Comparison of ENCODE assay signal across 11 cellular contexts in the genomic region with DNA sequence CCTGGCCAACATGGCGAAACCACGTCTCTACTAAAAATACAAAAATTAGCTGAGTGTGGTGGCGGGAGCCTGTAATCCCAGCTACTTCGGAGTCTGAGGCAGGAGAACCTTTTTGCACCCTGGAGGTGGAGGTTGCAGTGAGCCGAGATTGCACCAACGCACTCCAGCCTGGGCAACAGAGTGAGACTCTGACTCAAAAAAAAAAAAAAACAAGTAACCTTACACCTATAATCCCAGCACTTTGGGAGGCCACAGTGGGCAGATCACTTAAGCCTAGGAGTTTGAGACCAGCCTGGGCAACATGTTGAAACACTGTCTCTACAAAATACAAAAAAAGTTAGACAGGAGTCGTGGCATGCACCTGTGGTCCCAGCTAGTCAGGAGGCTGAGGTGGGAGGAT. TPM values are rescaled to one million over a fixed set of nuclear protein-coding genes. Genes with fewer than 3 reads are reported as not detected.
DNase-seq lines count a peak whose midpoint lies in the region; ATAC-seq and TF ChIP-seq lines count a peak whose summit lies in the region.
"Not testable (repeated sequence)": the region's sequence is repeated elsewhere in the genome, so short reads cannot be mapped to it uniquely, and the experiment has no call there.
"Had no signal": no experiment of that assay in that cellular context is flagged by ENCODE, and none has a peak within 500 bp of the region (broad histone marks: within the 10 kb centered on the region; RNA-seq: fewer than 3 reads in every experiment).

No MANE protein-coding gene starts in this region.

- not testable (repeated sequence) for H3K56ac ChIP-seq in IMR-90 (ENCODE audit: extremely low read depth, insufficient read depth, low read length)

- not testable (repeated sequence) for H3K18ac ChIP-seq in IMR-90 (ENCODE audit: low read depth, low read length)

- H4K5ac ChIP-seq in IMR-90 (ENCODE audit: low read depth, low read length), result not testable (repeated sequence)

- TF ChIP-seq RAD21 in IMR-90 (IDR thresholded peaks at IDR 0.05; ENCODE audit: low read length), result not testable (repeated sequence)

- not testable (repeated sequence) for H4K91ac ChIP-seq in IMR-90 (ENCODE audit: insufficient read depth, low read depth, low read length)

- TF ChIP-seq EP300 in transverse colon (IDR thresholded peaks at IDR 0.05; ENCODE audit: low read depth), result not testable (repeated sequence)

- H3K27ac ChIP-seq in CD4-positive, alpha-beta T cell (ENCODE audit: low read depth, low read length); HEK293 (ENCODE audit: extremely low read depth, low read depth, low read length); IMR-90 (ENCODE audit: insufficient read depth, low read length): not testable (repeated sequence)
- peak overlapping the region; percentile 89 to 95 (median 92) for H3K27ac ChIP-seq in transverse colon

- 0 out of 2 replicates have a peak overlapping the region, but pooled peaks have one; percentile 0 for H2AK5ac ChIP-seq in IMR-90 (ENCODE audit: low read depth, low read length)

- not testable (repeated sequence) for H3K9me3 Mint-ChIP-seq in CD4-positive, alpha-beta T cell

- not testable (repeated sequence) for H3K27ac Mint-ChIP-seq in CD4-positive, alpha-beta T cell

- H3K27me3 ChIP-seq in CD4-positive, alpha-beta T cell (ENCODE audit: control insufficient read depth, insufficient read depth, low read length); IMR-90 (ENCODE audit: control insufficient read depth, insufficient read depth, low read length); transverse colon: not testable (repeated sequence)

- TF ChIP-seq CTCF in CD4-positive, alpha-beta T cell (IDR thresholded peaks at IDR 0.05); HEK293 (tag by site-specific recombination; IDR thresholded peaks at IDR 0.05); IMR-90 (conservative IDR thresholded peaks at IDR 0.05; ENCODE audit: low read depth, low read length); transverse colon (IDR thresholded peaks at IDR 0.05): not testable (repeated sequence)

- H3K23ac ChIP-seq in IMR-90 (ENCODE audit: low read depth, low read length), result not testable (repeated sequence)

- H3K9ac ChIP-seq in IMR-90 (ENCODE audit: low read depth, low read length), result not testable (repeated sequence)

- not testable (repeated sequence) for H2BK20ac ChIP-seq in IMR-90 (ENCODE audit: low read depth, low read length)

- in situ Hi-C loops in IMR-90 (cut with MboI; ENCODE audit: low sequenced_read_pairs), result not testable (repeated sequence)
- in situ Hi-C loops in transverse colon (cut with MboI; ENCODE audit: low pct_ligation_motif_present in 1 of 4, low pct_unique_long_range_greater_than_20kb in 1 of 4, low sequenced_read_pairs in 3 of 4), result loop anchor here in 1 of 4 donors (5.0 kb wide), 1 partner anchor 69 kb away; no protein-coding TSS in a partner anchor

- TF ChIP-seq POLR2A in IMR-90 (IDR thresholded peaks at IDR 0.05; ENCODE audit: low read depth, low read length); transverse colon (IDR thresholded peaks at IDR 0.05): not testable (repeated sequence)

- POLR2A ChIA-PET in CD4-positive, alpha-beta T cell (lab: Charles Lee); HEK293 (lab: Yijun Ruan, JAX); HEK293T (lab: Yijun Ruan, JAX); IMR-90 (lab: Charles Lee; ENCODE audit: unreplicated experiment): not testable (repeated sequence)

- not testable (repeated sequence) for H2BK5ac ChIP-seq in IMR-90 (ENCODE audit: low read depth, low read length, poor library complexity, severe bottlenecking)

- H3K36me3 Mint-ChIP-seq in CD4-positive, alpha-beta T cell (ENCODE audit: low read depth), result not testable (repeated sequence)

- H2BK120ac ChIP-seq in IMR-90 (ENCODE audit: low read depth, low read length), result not testable (repeated sequence)

- dilution Hi-C loops in IMR-90 (cut with HindIII; ENCODE audit: low sequenced_read_pairs, unreplicated experiment), result not testable (repeated sequence)

- no CpG with 5 or more reads among the region's 7 CpGs for WGBS in IMR-90 (ENCODE audit: extremely low coverage in 2 of 2, insufficient read length in 1 of 2), 2 experiments
- 80 to 86% methylated on average over 2 to 7 of the region's 7 CpGs for WGBS in transverse colon (ENCODE audit: low coverage in 1 of 2), 2 donors

- not testable (repeated sequence) for H3K14ac ChIP-seq in IMR-90 (replicated peaks; ENCODE audit: low read depth, low read length)

- not testable (repeated sequence) for H2AK9ac ChIP-seq in IMR-90 (replicated peaks; ENCODE audit: low read depth, low read length, poor library complexity)

- not testable (repeated sequence) for H3K9me1 ChIP-seq in IMR-90 (ENCODE audit: insufficient read depth, low read length)

- H3K4me3 Mint-ChIP-seq in CD4-positive, alpha-beta T cell, result peak overlapping the region; percentile 15

- H3K4me1 Mint-ChIP-seq in CD4-positive, alpha-beta T cell (ENCODE audit: low read depth), result peaks cover 24% of the 10 kb centered on the region

- not testable (repeated sequence) for H2BK15ac ChIP-seq in IMR-90 (ENCODE audit: low read depth, low read length)

- peaks cover 10 to 29% of the 10 kb centered on the region in 2 experiments; a peak in 3 of 4 replicates for H3K79me1 ChIP-seq in IMR-90 (ENCODE audit: low read depth in 1 of 2, low read length in 2 of 2)

- CTCF ChIA-PET in CD4-positive, alpha-beta T cell (lab: Charles Lee); HEK293T (lab: Yijun Ruan, JAX); IMR-90 (lab: Yijun Ruan, JAX): not testable (repeated sequence)
- CTCF ChIA-PET in HEK293 (lab: Yijun Ruan, JAX), result interaction anchor here (0.6 kb wide), 1 partner anchor 66 kb away, joined by 3 read pairs; no protein-coding TSS in a partner anchor

- H4K20me1 ChIP-seq in IMR-90 (ENCODE audit: insufficient read depth, low read length), result not testable (repeated sequence)

- H4K8ac ChIP-seq in IMR-90 (ENCODE audit: low read depth in 2 of 2, low read length in 2 of 2), result not testable (repeated sequence)

- not testable (repeated sequence) for H3K36me3 ChIP-seq in HEK293 (ENCODE audit: control insufficient read depth in 2 of 2, insufficient read depth in 1 of 2, low read length in 2 of 2); IMR-90 (ENCODE audit: control insufficient read depth, insufficient read depth, low read length); transverse colon

- not testable (repeated sequence) for H3K27me3 Mint-ChIP-seq in CD4-positive, alpha-beta T cell

- H3K9me3 ChIP-seq in CD4-positive, alpha-beta T cell (ENCODE audit: control insufficient read depth, low read length); HEK293 (ENCODE audit: control insufficient read depth, insufficient read depth, low read depth, low read length); IMR-90 (ENCODE audit: control insufficient read depth, insufficient read depth, low read length); transverse colon: not testable (repeated sequence)

- not testable (repeated sequence) for ATAC-seq in CD4-positive, alpha-beta T cell (ENCODE audit: poor library complexity); IMR-90 (ENCODE audit: low read depth)

- H2AFZ ChIP-seq in IMR-90 (replicated peaks; ENCODE audit: low read length, poor library complexity), result not testable (repeated sequence)

- intact Hi-C loops in CD4-positive, alpha-beta T cell (cut with DNase I, micrococcal nuclease); IMR-90 (cut with micrococcal nuclease); posterior vena cava (cut with DNase I); transverse colon (cut with DNase I; ENCODE audit: low total_unique reads): not testable (repeated sequence)

- H3K4me3 ChIP-seq in HEK293 (ENCODE audit: low read depth, low read length); IMR-90 (ENCODE audit: insufficient read depth, low read depth, low read length); transverse colon: not testable (repeated sequence)

- not testable (repeated sequence) for H3K4me2 ChIP-seq in IMR-90 (ENCODE audit: low read depth, low read length)

- DNase-seq in CD4-positive, alpha-beta T cell; HEK293T (ENCODE audit: extremely low spot score); IMR-90; transverse colon: not testable (repeated sequence)
- DNase-seq in posterior vena cava (ENCODE audit: low spot score), result peak; percentile 1

- not testable (repeated sequence) for H3K4ac ChIP-seq in IMR-90 (ENCODE audit: low read depth, low read length)

- not testable (repeated sequence) for H3K4me1 ChIP-seq in HEK293 (ENCODE audit: control insufficient read depth, insufficient read depth, low read length); IMR-90 (ENCODE audit: control insufficient read depth, insufficient read depth, low read length)
- H3K4me1 ChIP-seq in transverse colon, result peaks cover 0 to 33% (median 21%) of the 10 kb centered on the region in 4 donors

- BruUV-seq in IMR-90 (replicated peaks; lab: Mats Ljungman, UMichigan), result not testable (repeated sequence)

RNA-seq across cellular contexts. Expression of a gene that starts 2.6 kb away (rescaled TPM):
- total RNA-seq in CD4-positive, alpha-beta T cell, result 1 to 10 TPM; 2.5 to 3.0 TPM
- total RNA-seq in IMR-90 (2012; rRNA removed) (12.2 and 15.6 TPM in 2 replicates), posterior vena cava (1 to 10 TPM; 6.5 to 9.3 TPM), transverse colon (100 to 1,000 TPM in 2 of 4 donors, 10 to 100 TPM in 2; 29.5 to 144 (median 104) TPM)
- 35.8 and 42.7 TPM in 2 replicates for polyA plus RNA-seq in IMR-90 (2012; rRNA removed)
- 17.0 and 41.6 TPM in 2 replicates for polyA plus RNA-seq in IMR-90 (2012; cell fraction: cytosol; rRNA removed)
- polyA plus RNA-seq in IMR-90 (2012; cell fraction: nucleus; rRNA removed; ENCODE audit: low replicate concordance), result 6.5 and 18.3 TPM in 2 replicates

RNA-seq across cellular contexts. Expression of a gene that starts 34.2 kb away (rescaled TPM):
- 100 to 1,000 TPM; 292 to 310 TPM for total RNA-seq in CD4-positive, alpha-beta T cell
- 62.2 and 77.2 TPM in 2 replicates for total RNA-seq in IMR-90 (2012; rRNA removed)
- polyA plus RNA-seq in IMR-90 (2012; rRNA removed), result 202 and 316 TPM in 2 replicates
- polyA plus RNA-seq in IMR-90 (2012; cell fraction: cytosol; rRNA removed), result 40.8 and 243 TPM in 2 replicates
- 114 and 133 TPM in 2 replicates for polyA plus RNA-seq in IMR-90 (2012; cell fraction: nucleus; rRNA removed; ENCODE audit: low replicate concordance)
- total RNA-seq in posterior vena cava, result 100 to 1,000 TPM; 156 to 169 TPM
- total RNA-seq in transverse colon, result 100 to 1,000 TPM; 106 to 429 (median 233) TPM

RNA-seq across cellular contexts. Expression of a gene that starts 51.2 kb away (rescaled TPM):
- 100 to 1,000 TPM; 127 to 138 TPM for total RNA-seq in CD4-positive, alpha-beta T cell
- total RNA-seq in IMR-90 (2012; rRNA removed) (not detected in 2 replicates), posterior vena cava (1 to 10 TPM; 5.6 to 8.8 TPM), transverse colon (10 to 100 TPM in 2 of 4 donors, 1 to 10 TPM in 2; 4.0 to 28.8 (median 9.0) TPM)
- not detected in 2 replicates for polyA plus RNA-seq in IMR-90 (2012; rRNA removed)
- polyA plus RNA-seq in IMR-90 (2012; cell fraction: cytosol; rRNA removed), result not detected in 2 replicates
- not detected in 2 replicates for polyA plus RNA-seq in IMR-90 (2012; cell fraction: nucleus; rRNA removed; ENCODE audit: low replicate concordance)
- total RNA-seq: A172, A673, Calu3, Daoy had no signal
- polyA plus RNA-seq: BJ had no signal

RNA-seq across cellular contexts. Expression of a gene that starts 54.9 kb away (rescaled TPM):
- total RNA-seq in CD4-positive, alpha-beta T cell, result 10 to 100 TPM; 31.7 to 36.8 TPM
- total RNA-seq in IMR-90 (2012; rRNA removed) (0.90 and 1.9 TPM in 2 replicates), posterior vena cava (10 to 100 TPM; 18.1 to 19.4 TPM), transverse colon (1 to 10 TPM; 3.7 to 6.5 (median 6.1) TPM)
- polyA plus RNA-seq in IMR-90 (2012; rRNA removed), result 3.6 and 4.3 TPM in 2 replicates
- polyA plus RNA-seq in IMR-90 (2012; cell fraction: cytosol; rRNA removed), result 2.5 and 3.0 TPM in 2 replicates
- polyA plus RNA-seq in IMR-90 (2012; cell fraction: nucleus; rRNA removed; ENCODE audit: low replicate concordance), result 15.2 TPM in 2 replicates

Comparison
In these comparisons a context has a peak if more than half of its experiments do, and no peak if none do; other contexts are left out.
1. RNA of a gene that starts 51.2 kb away (total RNA-seq): 127 to 138 TPM in CD4-positive, alpha-beta T cell; 4.0 to 28.8 TPM in transverse colon, 5.6 to 8.8 TPM in posterior vena cava and not detected in IMR-90; every median in the first group is over 4 times any median in the second.